ENCODE assay signal across 8 cellular contexts in the genomic region with DNA sequence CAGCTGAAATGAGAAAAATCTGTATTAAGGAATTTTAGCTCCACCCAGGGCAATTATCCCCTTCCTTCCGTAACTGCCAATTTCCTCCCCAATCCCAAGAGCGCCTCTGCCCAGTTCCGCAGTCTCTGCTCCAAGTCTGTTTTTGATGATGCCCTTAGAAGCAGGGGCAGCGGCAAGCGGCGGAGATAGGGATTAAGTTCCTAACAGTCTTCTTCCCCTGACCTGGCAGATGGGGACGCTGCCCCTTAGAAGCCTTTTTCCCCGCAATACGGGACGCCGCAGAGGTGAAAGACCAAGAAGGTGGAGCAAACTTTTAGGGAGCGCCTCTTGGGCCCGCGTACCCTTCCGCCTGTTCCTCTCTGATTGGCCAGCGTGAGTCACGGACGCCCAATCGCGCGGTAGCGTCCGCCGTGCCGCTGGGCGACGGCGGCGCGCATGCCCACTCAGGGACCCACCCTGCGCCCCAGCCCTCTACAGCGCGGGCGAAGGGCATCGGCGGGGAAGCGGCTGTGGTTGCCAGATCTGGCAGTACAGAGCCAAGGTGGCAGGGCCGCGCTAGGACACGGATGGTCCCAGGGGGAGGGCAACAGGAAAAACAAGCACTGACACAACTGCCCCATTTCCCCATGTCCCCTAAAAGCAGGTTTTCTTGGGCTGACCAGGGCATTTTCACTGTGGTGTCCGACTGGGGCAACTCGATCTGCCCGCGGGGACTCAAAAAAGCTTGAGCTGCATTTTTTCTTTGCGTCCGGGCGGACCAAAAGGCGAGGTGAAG. TPM values are rescaled to one million over a fixed set of nuclear protein-coding genes. Genes with fewer than 3 reads are reported as not detected.
DNase-seq lines count a peak whose midpoint lies in the region; ATAC-seq and TF ChIP-seq lines count a peak whose summit lies in the region.

No MANE protein-coding gene starts in this region.

- H3K4me3 Mint-ChIP-seq in GM23338, result peak overlapping the region; percentile 95
- peak overlapping the region; percentile 86 to 96 (median 94) for H3K4me3 Mint-ChIP-seq in naive thymus-derived CD4-positive, alpha-beta T cell
- peak overlapping the region; percentile 96 to 98 for H3K4me3 Mint-ChIP-seq in stimulated activated naive B cell treated with anti-CD40 and anti-IgM and Interleukin-4, amounts not matched to agents 10 μg/mL and 1 μg/mL and 100 μg/mL, for 72 hours

- TF ChIP-seq CTCF in GM23338 (conservative IDR thresholded peaks at IDR 0.05; ENCODE audit: low read depth in 2 of 2) (no peak; a peak in 1 of 4 replicates), fibroblast of mammary gland (conservative IDR thresholded peaks at IDR 0.05; ENCODE audit: control insufficient read depth, insufficient read depth, low read depth, low read length) (no peak)

- H3K4me2 ChIP-seq in GM23338, result peak overlapping the region; percentile 81

- CTCF ChIA-PET in naive thymus-derived CD4-positive, alpha-beta T cell (lab: Charles Lee), result interaction anchor here (0.9 to 1.2 kb wide), 3 partner anchors 15 to 230 kb away, joined by 3 to 4 read pairs (median 4); no protein-coding TSS in a partner anchor

- peak overlapping the region; percentile 98 for H3K27ac Mint-ChIP-seq in GM23338
- H3K27ac Mint-ChIP-seq in naive thymus-derived CD4-positive, alpha-beta T cell, result peak overlapping the region; percentile 91 to 97 (median 95)
- peak overlapping the region; percentile 98 for H3K27ac Mint-ChIP-seq in stimulated activated naive B cell treated with anti-CD40 and anti-IgM and Interleukin-4, amounts not matched to agents 10 μg/mL and 1 μg/mL and 100 μg/mL, for 72 hours

- H3K4me1 Mint-ChIP-seq in GM23338, result peaks cover 40% of the 10 kb centered on the region
- H3K4me1 Mint-ChIP-seq in naive thymus-derived CD4-positive, alpha-beta T cell, result peaks cover 21 to 45% (median 36%) of the 10 kb centered on the region in 7 donors
- peaks cover 13 to 32% of the 10 kb centered on the region in 2 donors for H3K4me1 Mint-ChIP-seq in stimulated activated naive B cell treated with anti-CD40 and anti-IgM and Interleukin-4, amounts not matched to agents 10 μg/mL and 1 μg/mL and 100 μg/mL, for 72 hours

- no peaks in the 10 kb centered on the region for H3K27me3 ChIP-seq in GM23338 (ENCODE audit: insufficient read depth)
- H3K27me3 ChIP-seq in naive thymus-derived CD4-positive, alpha-beta T cell (ENCODE audit: control insufficient read depth in 2 of 2, insufficient read depth in 2 of 2, low read length in 2 of 2), result no peaks in the 10 kb centered on the region

- H3K9me2 ChIP-seq in GM23338 (ENCODE audit: insufficient read depth), result no peaks in the 10 kb centered on the region

- no peaks in the 10 kb centered on the region for H3K36me3 Mint-ChIP-seq in GM23338 (ENCODE audit: low read depth)
- peaks cover 0 to 3% (median 0%) of the 10 kb centered on the region in 5 donors for H3K36me3 Mint-ChIP-seq in naive thymus-derived CD4-positive, alpha-beta T cell
- no peaks in the 10 kb centered on the region for H3K36me3 Mint-ChIP-seq in stimulated activated naive B cell treated with anti-CD40 and anti-IgM and Interleukin-4, amounts not matched to agents 10 μg/mL and 1 μg/mL and 100 μg/mL, for 72 hours

- peaks cover 10% of the 10 kb centered on the region for H3K27me3 Mint-ChIP-seq in GM23338 (ENCODE audit: insufficient read depth, low read depth, poor library complexity)
- peaks cover 0 to 3% (median 0%) of the 10 kb centered on the region in 5 donors for H3K27me3 Mint-ChIP-seq in naive thymus-derived CD4-positive, alpha-beta T cell
- H3K27me3 Mint-ChIP-seq in stimulated activated naive B cell treated with anti-CD40 and anti-IgM and Interleukin-4, amounts not matched to agents 10 μg/mL and 1 μg/mL and 100 μg/mL, for 72 hours, result no peaks in the 10 kb centered on the region

- ATAC-seq in GM23338, result peak; percentile 89
- peak; percentile 85 for ATAC-seq in naive thymus-derived CD4-positive, alpha-beta T cell
- peak; percentile 82 for ATAC-seq in stimulated activated naive B cell treated with anti-CD40 and anti-IgM and Interleukin-4, amounts not matched to agents 10 μg/mL and 1 μg/mL and 100 μg/mL, for 72 hours (replicated peaks)

- peak overlapping the region; percentile 93 for H3K27ac ChIP-seq in GM23338 (ENCODE audit: low read depth)
- peak overlapping the region; percentile 80 for H3K27ac ChIP-seq in naive thymus-derived CD4-positive, alpha-beta T cell (ENCODE audit: low read depth, low read length)

- H3K9me3 Mint-ChIP-seq in GM23338, result no peaks in the 10 kb centered on the region; the same call in 2 of the 3 replicates
- peaks cover 0 to 5% (median 0%) of the 10 kb centered on the region in 11 donors for H3K9me3 Mint-ChIP-seq in naive thymus-derived CD4-positive, alpha-beta T cell
- no peaks in the 10 kb centered on the region for H3K9me3 Mint-ChIP-seq in stimulated activated naive B cell treated with anti-CD40 and anti-IgM and Interleukin-4, amounts not matched to agents 10 μg/mL and 1 μg/mL and 100 μg/mL, for 72 hours

- H3F3A ChIP-seq in GM23338 (replicated peaks; ENCODE audit: low read depth), result no peaks in the 10 kb centered on the region

- peak overlapping the region; percentile 57 for H3K4me3 ChIP-seq in GM23338
- peak overlapping the region; percentile 82 for H3K4me3 ChIP-seq in fibroblast of mammary gland (ENCODE audit: control insufficient read depth, low read depth, low read length)
- peak overlapping the region; percentile 85 for H3K4me3 ChIP-seq in naive thymus-derived CD4-positive, alpha-beta T cell (ENCODE audit: low read length)

- H3K4me1 ChIP-seq in GM23338 (ENCODE audit: insufficient read depth), result peaks cover 26% of the 10 kb centered on the region
- peaks cover 15 to 20% of the 10 kb centered on the region in 2 donors for H3K4me1 ChIP-seq in naive thymus-derived CD4-positive, alpha-beta T cell (ENCODE audit: control insufficient read depth in 2 of 2, insufficient read depth in 2 of 2, low read length in 2 of 2)

- no peaks in the 10 kb centered on the region for H3K36me3 ChIP-seq in GM23338 (ENCODE audit: insufficient read depth)
- peaks cover 0 to 3% (median 0%) of the 10 kb centered on the region in 3 experiments for H3K36me3 ChIP-seq in naive thymus-derived CD4-positive, alpha-beta T cell (ENCODE audit: control insufficient read depth in 2 of 3, insufficient read depth in 3 of 3, low read length in 3 of 3)

- H3K9me3 ChIP-seq in naive thymus-derived CD4-positive, alpha-beta T cell (ENCODE audit: control insufficient read depth in 2 of 3, low read length in 3 of 3), result no peaks in the 10 kb centered on the region

- intact Hi-C loops in naive thymus-derived CD4-positive, alpha-beta T cell (cut with micrococcal nuclease), result loop anchor here (1.0 to 2.0 kb wide), 6 partner anchors 35 to 1005 kb away; no protein-coding TSS in a partner anchor

- POLR2A ChIA-PET in naive thymus-derived CD4-positive, alpha-beta T cell (lab: Charles Lee), result interaction anchor here (0.6 to 2.6 kb wide), 4 partner anchors 11 to 1004 kb away, joined by 3 to 10 read pairs (median 4); no protein-coding TSS in a partner anchor

- DNase-seq in Daoy (ENCODE audit: low read depth), result peak; percentile 95
- peak; percentile 94 for DNase-seq in GM23338 (ENCODE audit: low spot score)
- DNase-seq in Kasumi-1 (lab: John Stamatoyannopoulos, UW), result peak; percentile 93 to 95
- peak; percentile 96 for DNase-seq in RKO (ENCODE audit: low spot score)
- peak; percentile 67 to 80 for DNase-seq in activated T-helper 1 cell treated with anti-CD3 and anti-CD28 coated beads, Interleukin-2, amount 50 U/mL, for 16 hours (ENCODE audit: low read depth in 1 of 2, low spot score in 1 of 2)
- DNase-seq in fibroblast of mammary gland (ENCODE audit: low read depth), result peak; percentile 89
- DNase-seq in naive thymus-derived CD4-positive, alpha-beta T cell, result peak; percentile 70 to 87 (median 83)
- DNase-seq in stimulated activated naive B cell treated with anti-CD40 and anti-IgM and Interleukin-4, amounts not matched to agents 10 μg/mL and 1 μg/mL and 100 μg/mL, for 72 hours, result peak; percentile 88

- H3K79me2 ChIP-seq in GM23338 (replicated peaks; ENCODE audit: insufficient read depth), result peaks cover 33% of the 10 kb centered on the region

- H2AFZ ChIP-seq in GM23338, result peak overlapping the region; percentile 87; the same call in 1 of the 2 replicates

- no peaks in the 10 kb centered on the region for H4K20me1 ChIP-seq in GM23338 (replicated peaks; ENCODE audit: insufficient read depth)

TF ChIP-seq in GM23338, 12 proteins besides CTCF, POLR2A, EP300 and RAD21:
- peak; percentile 93 for TF ChIP-seq POLR2AphosphoS5 (IDR thresholded peaks at IDR 0.05; ENCODE audit: low read depth)
- no peak for TF ChIP-seq STAT1 (IDR thresholded peaks at IDR 0.05; ENCODE audit: unreplicated experiment)

RNA-seq across cellular contexts. Expression of gene TDRD3, which starts 0.8 kb away (rescaled TPM):
- total RNA-seq in Daoy (2014; rRNA removed; shearing (Covaris generic)), result 6.7 and 8.2 TPM in 2 replicates
- total RNA-seq in GM23338 (2014; rRNA removed; shearing (Covaris generic)), result 13.1 and 14.8 TPM in 2 replicates
- 10.6 and 13.3 TPM in 2 replicates for polyA plus RNA-seq in GM23338 (2016; fragmentation: Nextera tagmentation; extraction: Ambion mirVana)
- total RNA-seq in naive thymus-derived CD4-positive, alpha-beta T cell, result 10 to 100 TPM; 24.7 to 33.6 (median 27.2) TPM
- 1 to 10 TPM; 8.3 to 8.7 TPM for polyA plus RNA-seq in naive thymus-derived CD4-positive, alpha-beta T cell

Comparison
In these comparisons a context has a peak if more than half of its experiments do, and no peak if none do; other contexts are left out.
1. Peak in every context shown above with its lines: DNase-seq, ATAC-seq, H3K4me3 ChIP-seq and H3K27ac ChIP-seq.